Comparison of ENCODE assay signal across 20 cellular contexts in the genomic region with DNA sequence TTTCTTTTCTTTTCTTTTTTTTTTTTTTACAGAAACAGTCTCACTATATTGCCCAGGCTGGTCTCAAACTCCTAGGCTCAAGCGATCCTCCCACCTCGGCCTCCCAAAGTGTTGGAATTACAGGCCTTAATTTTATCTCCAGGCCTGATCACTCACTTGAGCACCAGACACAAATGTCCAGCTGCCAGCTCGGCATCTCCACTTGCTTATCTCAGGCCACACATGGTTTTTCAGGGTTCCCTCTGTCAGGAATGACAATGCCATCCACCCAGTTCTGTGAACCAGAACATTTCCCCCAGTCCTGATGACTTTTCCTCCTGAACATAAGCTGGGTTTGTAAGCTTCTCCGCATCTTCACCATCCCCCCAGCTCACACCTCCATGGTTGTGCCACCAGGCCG.
"Had no signal": no experiment of that assay in that cellular context is flagged by ENCODE, and none has a peak within 500 bp of the region (broad histone marks: within the 10 kb centered on the region; RNA-seq: fewer than 3 reads in every experiment).

No MANE protein-coding gene starts in this region.

- H3K27ac Mint-ChIP-seq: nephron; stimulated activated memory B cell treated with anti-CD40 and anti-IgM and Interleukin-4, amounts not matched to agents 10 μg/mL and 1 μg/mL and 100 μg/mL, for 72 hours; stimulated activated naive CD8-positive, alpha-beta T cell treated with anti-CD3 and anti-CD28 coated beads, Interleukin-15, Interleukin-2, amounts not matched to agents 100 ng/mL and 50 ng/mL, for 24 hours had no signal

- H3K27me3 Mint-ChIP-seq: naive B cell; stimulated activated memory B cell treated with anti-CD40 and anti-IgM and Interleukin-4, amounts not matched to agents 10 μg/mL and 1 μg/mL and 100 μg/mL, for 72 hours had no signal

- H3K4me1 ChIP-seq: heart left ventricle, spleen, tibial artery, upper lobe of left lung, uterus had no signal

- H3K36me3 ChIP-seq: heart left ventricle, neutrophil, spleen, tibial artery, upper lobe of left lung, uterus had no signal

- DNase-seq: dermis blood vessel endothelial cell; foreskin melanocyte; heart left ventricle; hippocampal formation; left colon; left ventricle myocardium superior; mesendoderm; naive B cell; spleen; stimulated activated CD4-positive, alpha-beta T cell treated with anti-CD3 and anti-CD28 coated beads, Interleukin-15, amount 100 ng/mL, for 24 hours; stimulated activated CD4-positive, alpha-beta T cell treated with anti-CD3 and anti-CD28 coated beads, Interleukin-1b, Interleukin-23, amount 100 ng/mL, for 48 hours; stimulated activated CD4-positive, alpha-beta T cell treated with anti-CD3 and anti-CD28 coated beads, Interleukin-4, amount 100 ng/mL, for 24 hours; tibial artery; upper lobe of left lung; uterus had no signal

- H3K4me3 ChIP-seq: heart left ventricle, spleen, tibial artery, upper lobe of left lung, uterus had no signal

- H3K9me3 ChIP-seq: heart left ventricle, neutrophil, spleen, tibial artery, upper lobe of left lung, uterus had no signal

- ATAC-seq: heart left ventricle; left colon; left ventricle myocardium superior; sciatic nerve; stimulated activated memory B cell treated with anti-CD40 and anti-IgM and Interleukin-4, amounts not matched to agents 10 μg/mL and 1 μg/mL and 100 μg/mL, for 72 hours had no signal

- H3K27ac ChIP-seq: heart left ventricle, neutrophil, spleen, tibial artery, upper lobe of left lung, uterus had no signal

- H3K27me3 ChIP-seq: heart left ventricle, neutrophil, spleen, tibial artery, upper lobe of left lung, uterus had no signal

- H3K36me3 Mint-ChIP-seq: naive B cell; stimulated activated memory B cell treated with anti-CD40 and anti-IgM and Interleukin-4, amounts not matched to agents 10 μg/mL and 1 μg/mL and 100 μg/mL, for 72 hours had no signal

- H3K9me3 Mint-ChIP-seq: naive B cell; nephron; stimulated activated memory B cell treated with anti-CD40 and anti-IgM and Interleukin-4, amounts not matched to agents 10 μg/mL and 1 μg/mL and 100 μg/mL, for 72 hours; stimulated activated naive CD8-positive, alpha-beta T cell treated with anti-CD3 and anti-CD28 coated beads, Interleukin-15, Interleukin-2, amounts not matched to agents 100 ng/mL and 50 ng/mL, for 24 hours had no signal

- H3K4me3 Mint-ChIP-seq: naive B cell; nephron; stimulated activated memory B cell treated with anti-CD40 and anti-IgM and Interleukin-4, amounts not matched to agents 10 μg/mL and 1 μg/mL and 100 μg/mL, for 72 hours; stimulated activated naive CD8-positive, alpha-beta T cell treated with anti-CD3 and anti-CD28 coated beads, Interleukin-15, Interleukin-2, amounts not matched to agents 100 ng/mL and 50 ng/mL, for 24 hours had no signal
